Comparison of ENCODE assay signal across 28 cellular contexts in the genomic region with DNA sequence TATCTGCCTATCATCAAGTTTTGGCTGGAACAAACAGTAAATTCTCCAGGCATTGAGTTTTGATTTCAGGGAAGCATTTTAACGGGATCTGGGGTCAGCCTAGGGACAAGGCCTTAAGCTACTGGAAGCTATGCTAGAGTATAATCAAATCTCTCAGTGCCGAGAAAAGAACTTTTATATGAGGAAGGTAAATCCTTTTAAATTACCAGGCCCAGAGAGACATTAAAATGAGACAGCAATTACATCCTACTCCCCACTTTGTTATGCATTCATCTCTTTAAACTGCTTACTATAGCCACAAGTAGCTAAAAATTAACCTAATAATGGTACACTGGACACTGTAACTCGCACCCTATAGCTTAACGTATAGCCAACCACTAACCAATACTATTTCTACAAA. TPM values are rescaled to one million over a fixed set of nuclear protein-coding genes. Genes with fewer than 3 reads are reported as not detected.
DNase-seq lines count a peak whose midpoint lies in the region; ATAC-seq and TF ChIP-seq lines count a peak whose summit lies in the region.
"Had no signal": no experiment of that assay in that cellular context is flagged by ENCODE, and none has a peak within 500 bp of the region (broad histone marks: within the 10 kb centered on the region; RNA-seq: fewer than 3 reads in every experiment).

No MANE protein-coding gene starts in this region.

- H3K4me3 Mint-ChIP-seq in CD8-positive, alpha-beta memory T cell = peak overlapping the region in 5 of 7 donors; percentile 4 to 97 (median 29)
- H3K4me3 Mint-ChIP-seq in progenitor cell of endocrine pancreas (ENCODE audit: low read depth) = peak overlapping the region; percentile 25

- peaks cover 29% of the 10 kb centered on the region for H3K79me2 ChIP-seq in PC-3 (ENCODE audit: low read length)

- WGBS in liver = 55% methylated on average over 4 of the region's 4 CpGs

- CTCF ChIA-PET in CD8-positive, alpha-beta memory T cell (lab: Charles Lee) = interaction anchor here (1.4 to 3.5 kb wide), 2 partner anchors 29 to 45 kb away, joined by 6 to 16 read pairs; partner anchors contain the start of gene HSD17B11
- CTCF ChIA-PET in PC-3 (lab: Charles Lee) = no interaction called here

- no peak overlapping the region for H3K4me2 ChIP-seq in PC-3 (ENCODE audit: low read length)
- H3K4me2 ChIP-seq: smooth muscle cell had no signal

- no peaks in the 10 kb centered on the region for H3K36me3 ChIP-seq in CD8-positive, alpha-beta memory T cell (ENCODE audit: insufficient read depth, low read length)
- H3K36me3 ChIP-seq in PC-3 (ENCODE audit: low read depth, low read length) (no peaks in the 10 kb centered on the region), liver (ENCODE audit: control insufficient read depth in 4 of 4, insufficient read depth in 3 of 4, low read depth in 1 of 4, low read length in 3 of 4) (no peaks in the 10 kb centered on the region)
- H3K36me3 ChIP-seq: cardiac muscle cell, ovary, right atrium auricular region had no signal

- peaks cover 0 to 4% of the 10 kb centered on the region in 2 donors for H3K27me3 Mint-ChIP-seq in CD8-positive, alpha-beta memory T cell
- H3K27me3 Mint-ChIP-seq in progenitor cell of endocrine pancreas = no peaks in the 10 kb centered on the region
- H3K27me3 Mint-ChIP-seq: activated CD4-positive, alpha-beta memory T cell treated with anti-CD3 and anti-CD28 coated beads for 36 hours; activated naive CD8-positive, alpha-beta T cell treated with anti-CD3 and anti-CD28 coated beads, Interleukin-2, amount 10 ng/mL, durations not matched to agents 7 days and 5 days; activated T-helper 17 cell treated with anti-CD3 and anti-CD28 coated beads, Interleukin-2, amount 50 U/mL, for 72 hours had no signal

- ATAC-seq in PC-3 (no peak), GM18519 (IDR thresholded peaks at IDR 0.05; ENCODE audit: low FRiP score, unreplicated experiment) (no peak)
- ATAC-seq: activated T-helper 17 cell treated with anti-CD3 and anti-CD28 coated beads, Interleukin-2, amount 50 U/mL, for 72 hours; GM23338; left colon had no signal

- no peaks in the 10 kb centered on the region for H4K20me1 ChIP-seq in PC-3 (ENCODE audit: low read length)

- BruUV-seq in PC-3 (replicated peaks; lab: Mats Ljungman, UMichigan) = no TSS peak

- H3K4me3 ChIP-seq in CD8-positive, alpha-beta memory T cell (ENCODE audit: low read length) = no peak overlapping the region
- H3K4me3 ChIP-seq in PC-3 (ENCODE audit: low read length) (no peak overlapping the region), liver (ENCODE audit: low read depth in 1 of 3, low read length in 3 of 3) (no peak overlapping the region)
- H3K4me3 ChIP-seq: cardiac muscle cell, ovary, PC-9, right atrium auricular region, smooth muscle cell had no signal

- TF ChIP-seq CTCF in PC-3 (conservative IDR thresholded peaks at IDR 0.05; ENCODE audit: low read depth, low read length) (no peak), liver (IDR thresholded peaks at IDR 0.05; ENCODE audit: low read depth, low read length, missing input control) (no peak), progenitor cell of endocrine pancreas (IDR thresholded peaks at IDR 0.05; ENCODE audit: unreplicated experiment) (no peak)

- peaks cover 3% of the 10 kb centered on the region for H3F3A ChIP-seq in PC-3 (ENCODE audit: low read length, unreplicated experiment)

- peaks cover 0 to 11% (median 0%) of the 10 kb centered on the region in 3 donors for H3K36me3 Mint-ChIP-seq in CD8-positive, alpha-beta memory T cell
- peaks cover 6% of the 10 kb centered on the region for H3K36me3 Mint-ChIP-seq in progenitor cell of endocrine pancreas (ENCODE audit: insufficient read depth)
- H3K36me3 Mint-ChIP-seq: activated CD4-positive, alpha-beta memory T cell treated with anti-CD3 and anti-CD28 coated beads for 36 hours; activated naive CD8-positive, alpha-beta T cell treated with anti-CD3 and anti-CD28 coated beads, Interleukin-2, amount 10 ng/mL, durations not matched to agents 7 days and 5 days had no signal

- no peak overlapping the region for H3K9ac ChIP-seq in PC-3 (ENCODE audit: low read length)
- peak overlapping the region in 1 of 2 donors; percentile 26 for H3K9ac ChIP-seq in liver (ENCODE audit: low read depth in 1 of 2, low read length in 2 of 2)

- H2AFZ ChIP-seq in PC-3 (ENCODE audit: low read length) = no peak overlapping the region
- H2AFZ ChIP-seq: PC-9 had no signal

- no peak for DNase-seq in CD8-positive, alpha-beta memory T cell
- no peak for DNase-seq in PC-3
- DNase-seq in progenitor cell of endocrine pancreas (ENCODE audit: low spot score, unreplicated experiment) = no peak
- DNase-seq in OCI-M1 (lab: John Stamatoyannopoulos, UW) = no peak
- no peak for DNase-seq in occipital lobe (lab: John Stamatoyannopoulos, UW)
- no peak for DNase-seq in head of caudate nucleus
- DNase-seq: activated CD4-positive, alpha-beta memory T cell treated with anti-CD3 and anti-CD28 coated beads for 36 hours; activated CD4-positive, alpha-beta T cell treated with anti-CD3 and anti-CD28 coated beads for 1 hour; activated CD8-positive, alpha-beta memory T cell treated with anti-CD3 and anti-CD28 coated beads, Interleukin-2, amount 50 U/mL, for 48 hours; activated naive CD8-positive, alpha-beta T cell treated with anti-CD3 and anti-CD28 coated beads, Interleukin-2, amount 10 ng/mL, durations not matched to agents 7 days and 5 days; aorta; C1 segment of cervical spinal cord; effector memory CD4-positive, alpha-beta T cell; left colon; NCI-H1930; NCI-H510A treated with DMSO at 0.1 percent for 48 hours; ovary; PC-9; Right ventricle myocardium superior; stimulated activated naive CD4-positive, alpha-beta T cell treated with Interleukin-2 at 50 U/mL for 16 hours had no signal

- TF ChIP-seq RAD21 in liver (IDR thresholded peaks at IDR 0.05) = no peak

- H3K27ac Mint-ChIP-seq in CD8-positive, alpha-beta memory T cell = peak overlapping the region in 5 of 8 donors; percentile 3 to 98 (median 43)
- peak overlapping the region; percentile 84 for H3K27ac Mint-ChIP-seq in progenitor cell of endocrine pancreas
- H3K27ac Mint-ChIP-seq: activated CD4-positive, alpha-beta memory T cell treated with anti-CD3 and anti-CD28 coated beads for 36 hours; activated naive CD8-positive, alpha-beta T cell treated with anti-CD3 and anti-CD28 coated beads, Interleukin-2, amount 10 ng/mL, durations not matched to agents 7 days and 5 days; activated T-helper 17 cell treated with anti-CD3 and anti-CD28 coated beads, Interleukin-2, amount 50 U/mL, for 72 hours had no signal

- H3K9me3 Mint-ChIP-seq in CD8-positive, alpha-beta memory T cell = no peaks in the 10 kb centered on the region
- peaks cover 3% of the 10 kb centered on the region for H3K9me3 Mint-ChIP-seq in progenitor cell of endocrine pancreas (ENCODE audit: low read depth)
- H3K9me3 Mint-ChIP-seq: activated CD4-positive, alpha-beta memory T cell treated with anti-CD3 and anti-CD28 coated beads for 36 hours; activated naive CD8-positive, alpha-beta T cell treated with anti-CD3 and anti-CD28 coated beads, Interleukin-2, amount 10 ng/mL, durations not matched to agents 7 days and 5 days; activated T-helper 17 cell treated with anti-CD3 and anti-CD28 coated beads, Interleukin-2, amount 50 U/mL, for 72 hours; T-helper 2 cell treated with Interferon-gamma antibody and Interleukin-4, amounts not matched to agents 5 μg/mL and 100 μg/mL, for 36 hours had no signal

- peaks cover 26 to 38% (median 37%) of the 10 kb centered on the region in 3 donors for H3K4me1 Mint-ChIP-seq in CD8-positive, alpha-beta memory T cell
- peaks cover 39% of the 10 kb centered on the region for H3K4me1 Mint-ChIP-seq in progenitor cell of endocrine pancreas (ENCODE audit: low read depth)

- H3K4me1 ChIP-seq in CD8-positive, alpha-beta memory T cell (ENCODE audit: insufficient read depth, low read length) = peaks cover 31% of the 10 kb centered on the region
- H3K4me1 ChIP-seq in PC-3 (ENCODE audit: insufficient read depth, low read length) = peaks cover 30% of the 10 kb centered on the region
- H3K4me1 ChIP-seq in liver (ENCODE audit: control insufficient read depth in 4 of 4, insufficient read depth in 4 of 4, low read length in 3 of 4) = peaks cover 13 to 66% (median 51%) of the 10 kb centered on the region in 4 donors

- H3K9me2 ChIP-seq in PC-3 (replicated peaks; ENCODE audit: low read length) = no peaks in the 10 kb centered on the region

- no peaks in the 10 kb centered on the region for H3K27me3 ChIP-seq in CD8-positive, alpha-beta memory T cell (ENCODE audit: insufficient read depth, low read length, poor library complexity, severe bottlenecking)
- no peaks in the 10 kb centered on the region for H3K27me3 ChIP-seq in PC-3 (ENCODE audit: low read length)
- H3K27me3 ChIP-seq in liver (ENCODE audit: control insufficient read depth in 4 of 4, insufficient read depth in 4 of 4, low read length in 3 of 4) = no peaks in the 10 kb centered on the region
- H3K27me3 ChIP-seq: cardiac muscle cell, ovary, right atrium auricular region had no signal

- H3K27ac ChIP-seq in CD8-positive, alpha-beta memory T cell (ENCODE audit: low read depth, low read length) = no peak overlapping the region
- peak overlapping the region; percentile 49; the same call in 1 of the 2 replicates for H3K27ac ChIP-seq in PC-3 (ENCODE audit: low read length)
- peak overlapping the region; percentile 90 to 93 for H3K27ac ChIP-seq in liver (ENCODE audit: low read depth in 1 of 2, low read length in 2 of 2)
- H3K27ac ChIP-seq: cardiac muscle cell, ovary, PC-9, right atrium auricular region had no signal

- intact Hi-C loops in PC-3 (cut with micrococcal nuclease) = no loop called here
- intact Hi-C loops in head of caudate nucleus (cut with DNase I) = no loop called here

- no peaks in the 10 kb centered on the region for H3K9me3 ChIP-seq in CD8-positive, alpha-beta memory T cell (ENCODE audit: low read length)
- H3K9me3 ChIP-seq in PC-3 (ENCODE audit: low read length) = no peaks in the 10 kb centered on the region
- H3K9me3 ChIP-seq in liver (ENCODE audit: control insufficient read depth in 4 of 4, low read length in 3 of 4) = no peaks in the 10 kb centered on the region
- H3K9me3 ChIP-seq: ovary, right atrium auricular region had no signal

- POLR2A ChIA-PET in CD8-positive, alpha-beta memory T cell (lab: Charles Lee) = no interaction called here
- POLR2A ChIA-PET in PC-3 (lab: Charles Lee; ENCODE audit: unreplicated experiment) = no interaction called here

TF ChIP-seq in liver, 16 proteins besides CTCF, POLR2A, EP300 and RAD21 (continues in another document):
- TF ChIP-seq EGR1 (IDR thresholded peaks at IDR 0.05; ENCODE audit: low read depth in 2 of 2) = no peak
- TF ChIP-seq RXRA (IDR thresholded peaks at IDR 0.05) = no peak
- TF ChIP-seq HNF4G (IDR thresholded peaks at IDR 0.05) = no peak

RNA-seq across cellular contexts. Expression of gene NUDT9, which starts 1.9 kb away (rescaled TPM):
- 10 to 100 TPM; 16.0 to 18.1 TPM for total RNA-seq in CD8-positive, alpha-beta memory T cell
- polyA plus RNA-seq in CD8-positive, alpha-beta memory T cell = 25.2 TPM
- 7.5 and 14.7 TPM in 2 replicates for total RNA-seq in PC-3 (2014; rRNA removed)
- total RNA-seq in liver = 10 to 100 TPM in 1 of 2 donors, 1 to 10 TPM in 1; 9.2 to 21.8 TPM
- polyA plus RNA-seq in liver = 10 to 100 TPM; 32.1 to 37.3 TPM
- 35.1 and 37.8 TPM in 2 replicates for total RNA-seq in progenitor cell of endocrine pancreas
- total RNA-seq in occipital lobe = 20.9 TPM

RNA-seq across cellular contexts. Expression of gene HSD17B11, which starts 29.4 kb away (rescaled TPM):
- total RNA-seq in CD8-positive, alpha-beta memory T cell = 10 to 100 TPM; 26.7 to 27.0 TPM
- 89.0 TPM for polyA plus RNA-seq in CD8-positive, alpha-beta memory T cell
- total RNA-seq in PC-3 (2014; rRNA removed) (4.7 and 4.9 TPM in 2 replicates), liver (100 to 1,000 TPM; 109 to 120 TPM), progenitor cell of endocrine pancreas (28.2 and 31.7 TPM in 2 replicates), occipital lobe (51.8 TPM)
- 100 to 1,000 TPM in 1 of 2 donors, 10 to 100 TPM in 1; 94.8 to 133 TPM for polyA plus RNA-seq in liver
